8 cellular contexts compared by ENCODE assay signal in the genomic region with DNA sequence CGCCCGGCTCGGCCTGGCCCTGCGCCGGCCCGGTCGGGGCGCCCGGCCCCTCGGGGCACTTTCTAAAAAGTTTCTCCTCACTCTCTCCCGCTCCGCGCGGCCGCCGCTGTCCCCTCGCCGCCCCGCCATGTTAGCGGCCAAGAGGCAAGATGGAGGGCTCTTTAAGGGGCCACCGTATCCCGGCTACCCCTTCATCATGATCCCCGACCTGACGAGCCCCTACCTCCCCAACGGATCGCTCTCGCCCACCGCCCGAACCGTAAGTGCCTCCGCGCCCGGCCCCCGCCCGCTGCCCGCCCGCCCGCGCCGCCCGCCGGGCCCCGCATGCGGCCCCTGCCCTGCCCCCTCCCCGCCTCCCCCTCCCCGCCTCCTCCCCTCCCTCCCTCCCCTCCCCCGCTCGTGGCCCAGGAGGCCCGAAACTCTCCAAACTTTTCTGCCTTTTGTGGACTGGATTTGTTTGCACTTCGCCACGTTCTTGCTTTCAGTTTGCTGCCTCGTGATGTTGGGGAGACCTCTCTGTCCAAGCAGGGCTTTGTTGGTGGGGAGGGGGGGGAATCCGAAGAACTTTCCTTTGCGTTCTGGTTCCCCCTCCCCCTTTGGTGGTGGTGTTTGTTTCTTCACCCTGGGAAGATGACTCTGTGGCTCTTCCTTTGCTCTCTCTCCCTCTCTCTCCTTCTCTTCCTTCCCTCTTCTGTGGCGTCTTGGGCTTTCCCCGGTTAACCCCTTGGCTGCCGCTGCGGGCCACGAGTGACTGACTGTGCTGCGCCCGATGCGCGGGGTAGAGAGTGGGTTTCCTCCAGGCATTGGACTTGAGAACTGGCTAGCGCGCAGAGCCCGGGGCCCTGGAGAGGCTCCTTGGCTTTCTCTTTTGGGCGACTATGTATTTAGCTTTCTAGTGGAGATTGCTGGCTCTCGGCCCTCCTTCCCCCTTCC. TPM values are rescaled to one million over a fixed set of nuclear protein-coding genes. Genes with fewer than 3 reads are reported as not detected.
DNase-seq lines count a peak whose midpoint lies in the region; ATAC-seq and TF ChIP-seq lines count a peak whose summit lies in the region.

No MANE protein-coding gene starts in this region.

- H3K36me3 ChIP-seq in OCI-LY1 (ENCODE audit: insufficient read depth, low read length) (peaks cover 14% of the 10 kb centered on the region; the same call in 1 of the 2 replicates), neural progenitor cell (no peaks in the 10 kb centered on the region), urinary bladder (ENCODE audit: insufficient read depth) (no peaks in the 10 kb centered on the region)

- TF ChIP-seq CTCF in GM13976 (IDR thresholded peaks at IDR 0.05; ENCODE audit: borderline replicate concordance, control extremely low read depth, extremely low read depth, insufficient read depth, missing control alignments) (no peak), OCI-LY1 (IDR thresholded peaks at IDR 0.05; ENCODE audit: low read length) (no peak), neural progenitor cell (IDR thresholded peaks at IDR 0.05) (no peak)

- peaks cover 18% of the 10 kb centered on the region for H3K4me1 Mint-ChIP-seq in activated T-helper 17 cell treated with anti-CD3 and anti-CD28 coated beads, Interleukin-2, amount 50 U/mL, for 72 hours
- peaks cover 53% of the 10 kb centered on the region for H3K4me1 Mint-ChIP-seq in neural progenitor cell

- H3K27ac ChIP-seq in OCI-LY1 (ENCODE audit: low read depth, low read length, poor library complexity, severe bottlenecking) = peak overlapping the region; percentile 81
- H3K27ac ChIP-seq in neural progenitor cell = peak overlapping the region; percentile 99
- H3K27ac ChIP-seq in urinary bladder (ENCODE audit: low read depth) = peak overlapping the region; percentile 97

- no peaks in the 10 kb centered on the region for H3K9me2 ChIP-seq in OCI-LY1 (ENCODE audit: low read depth, low read length)

- H3K4me1 ChIP-seq in OCI-LY1 (ENCODE audit: insufficient read depth, low read length, severe bottlenecking) = peaks cover 62% of the 10 kb centered on the region
- peaks cover 55% of the 10 kb centered on the region for H3K4me1 ChIP-seq in neural progenitor cell
- no peaks in the 10 kb centered on the region for H3K4me1 ChIP-seq in urinary bladder (ENCODE audit: insufficient read depth)

- H3K79me2 ChIP-seq in OCI-LY1 (ENCODE audit: insufficient read depth, low read length) (peaks cover 48% of the 10 kb centered on the region), neural progenitor cell (ENCODE audit: low read depth) (peaks cover 60% of the 10 kb centered on the region)

- H3K4me3 ChIP-seq in OCI-LY1 (ENCODE audit: low read depth, low read length, poor library complexity, severe bottlenecking) (peak overlapping the region; percentile 71), neural progenitor cell (peak overlapping the region; percentile 95), urinary bladder (ENCODE audit: low read depth, low read length) (peak overlapping the region; percentile 98)

- H2AFZ ChIP-seq in OCI-LY1 (ENCODE audit: low read length) (no peak overlapping the region), neural progenitor cell (replicated peaks) (no peak overlapping the region)

- H3K4me3 Mint-ChIP-seq in activated T-helper 17 cell treated with anti-CD3 and anti-CD28 coated beads, Interleukin-2, amount 50 U/mL, for 72 hours = peak overlapping the region; percentile 86
- peak overlapping the region; percentile 96 for H3K4me3 Mint-ChIP-seq in neural progenitor cell

- H3K4me2 ChIP-seq in OCI-LY1 (ENCODE audit: low read length) (peak overlapping the region; percentile 96), neural progenitor cell (peak overlapping the region; percentile 94)

- DNase-seq in GM13976 (ENCODE audit: low spot score) = peak; percentile 49
- peak; percentile 63 for DNase-seq in fibroblast of the conjunctiva (ENCODE audit: low read depth)
- DNase-seq in neural progenitor cell (ENCODE audit: low spot score) = peak; percentile 83
- DNase-seq in GM19240 (ENCODE audit: insufficient read length, low spot score) = no peak
- no peak for DNase-seq in DMS79 (lab: John Stamatoyannopoulos, UW)

- peak; percentile 51 for ATAC-seq in activated T-helper 17 cell treated with anti-CD3 and anti-CD28 coated beads, Interleukin-2, amount 50 U/mL, for 72 hours (replicated peaks)

- in situ Hi-C loops in GM13976 (cut with MboI; ENCODE audit: low sequenced_read_pairs, unreplicated experiment) = no loop called here

- H3K9me3 Mint-ChIP-seq in activated T-helper 17 cell treated with anti-CD3 and anti-CD28 coated beads, Interleukin-2, amount 50 U/mL, for 72 hours = no peaks in the 10 kb centered on the region
- H3K9me3 Mint-ChIP-seq in neural progenitor cell = no peaks in the 10 kb centered on the region

- H3K9me3 ChIP-seq in OCI-LY1 (ENCODE audit: low read length) (no peaks in the 10 kb centered on the region), neural progenitor cell (ENCODE audit: low read depth) (no peaks in the 10 kb centered on the region)

- H3K27me3 ChIP-seq in OCI-LY1 (ENCODE audit: insufficient read depth, low read length) = no peaks in the 10 kb centered on the region
- no peaks in the 10 kb centered on the region for H3K27me3 ChIP-seq in neural progenitor cell

- peak overlapping the region; percentile 93 for H3K9ac ChIP-seq in OCI-LY1 (ENCODE audit: low read length)
- H3K9ac ChIP-seq in neural progenitor cell = peak overlapping the region; percentile 76

- H3F3A ChIP-seq in OCI-LY1 (ENCODE audit: insufficient read depth, low read length) (no peaks in the 10 kb centered on the region), neural progenitor cell (ENCODE audit: low read depth) (peaks cover 75% of the 10 kb centered on the region)

- H3K36me3 Mint-ChIP-seq in activated T-helper 17 cell treated with anti-CD3 and anti-CD28 coated beads, Interleukin-2, amount 50 U/mL, for 72 hours (ENCODE audit: low read depth) = peaks cover 7% of the 10 kb centered on the region
- H3K36me3 Mint-ChIP-seq in neural progenitor cell = peaks cover 4% of the 10 kb centered on the region

- under 1% methylated on average over 68 of the region's 68 CpGs for WGBS in urinary bladder

- H3K27me3 Mint-ChIP-seq in activated T-helper 17 cell treated with anti-CD3 and anti-CD28 coated beads, Interleukin-2, amount 50 U/mL, for 72 hours = peaks cover 52% of the 10 kb centered on the region
- peaks cover 3% of the 10 kb centered on the region for H3K27me3 Mint-ChIP-seq in neural progenitor cell (ENCODE audit: insufficient read depth, low read depth)

- H3K27ac Mint-ChIP-seq in activated T-helper 17 cell treated with anti-CD3 and anti-CD28 coated beads, Interleukin-2, amount 50 U/mL, for 72 hours = peak overlapping the region; percentile 50
- H3K27ac Mint-ChIP-seq in neural progenitor cell = peak overlapping the region; percentile 100

- H4K20me1 ChIP-seq in OCI-LY1 (ENCODE audit: insufficient read depth, low read length) (no peaks in the 10 kb centered on the region), neural progenitor cell (ENCODE audit: low read depth) (peaks cover 17% of the 10 kb centered on the region)

RNA-seq across cellular contexts. Expression of gene TCF7L2, which starts 1.6 kb away (rescaled TPM):
- 1 to 10 TPM; 1.1 to 4.7 TPM for total RNA-seq in activated T-helper 17 cell treated with anti-CD3 and anti-CD28 coated beads, Interleukin-2, amount 50 U/mL, for 72 hours
- 11.0 and 12.3 TPM in 2 replicates for total RNA-seq in neural progenitor cell (ENCODE audit: low replicate concordance)
- 24.7 TPM for total RNA-seq in urinary bladder
- polyA plus RNA-seq in urinary bladder = 19.5 TPM

Comparison
In these comparisons a context has a peak if more than half of its experiments do, and no peak if none do; other contexts are left out.
1. DNase-seq: peak in GM13976 (single experiment), fibroblast of the conjunctiva (single experiment) and neural progenitor cell (single experiment); none in GM19240 (single experiment) and DMS79 (single experiment).
2. Peak in every context shown above with its lines, with median percentiles within 50 percentile points of each other: H3K27ac ChIP-seq and H3K4me3 ChIP-seq.